Comparison of ENCODE assay signal across 9 cellular contexts in genomic region chr5:15500326-15500958, GRCh38. TPM values are rescaled to one million over a fixed set of nuclear protein-coding genes. Genes with fewer than 3 reads are reported as not detected.
DNase-seq lines count a peak whose midpoint lies in the region; ATAC-seq and TF ChIP-seq lines count a peak whose summit lies in the region.
"Had no signal": no experiment of that assay in that cellular context is flagged by ENCODE, and none has a peak within 500 bp of the region (broad histone marks: within the 10 kb centered on the region; RNA-seq: fewer than 3 reads in every experiment).

No MANE protein-coding gene starts in this region.

- H3K4me1 Mint-ChIP-seq in MCF 10A (ENCODE audit: insufficient read depth, unreplicated experiment) = peaks cover 10% of the 10 kb centered on the region
- H3K4me1 Mint-ChIP-seq: activated B cell treated with CpG ODN at 0.5 μM for 24 hours had no signal

- H3K27me3 ChIP-seq in breast epithelium (no peaks in the 10 kb centered on the region), left lung (peaks cover 0 to 44% of the 10 kb centered on the region in 2 donors), thymus (ENCODE audit: control insufficient read depth, insufficient read depth) (peaks cover 19% of the 10 kb centered on the region)

- CTCF ChIA-PET in MCF 10A (lab: Yijun Ruan, JAX) = no interaction called here

- peak overlapping the region; percentile 56 to 92 (median 69) for H3K4me3 ChIP-seq in breast epithelium
- H3K4me3 ChIP-seq in coronary artery = peak overlapping the region; percentile 87
- H3K4me3 ChIP-seq in left lung = peak overlapping the region; percentile 51 to 52
- peak overlapping the region; percentile 35 for H3K4me3 ChIP-seq in thymus (ENCODE audit: low read length)

- H3K9me3 ChIP-seq in breast epithelium (no peaks in the 10 kb centered on the region), left lung (no peaks in the 10 kb centered on the region), thymus (ENCODE audit: control insufficient read depth) (no peaks in the 10 kb centered on the region)

- no peaks in the 10 kb centered on the region for H3K36me3 Mint-ChIP-seq in MCF 10A (ENCODE audit: insufficient read depth, unreplicated experiment)

- POLR2A ChIA-PET in MCF 10A (lab: Yijun Ruan, JAX) = no interaction called here

- 2% methylated on average over 61 of the region's 61 CpGs for WGBS in thymus

- no peak overlapping the region for H3K27ac Mint-ChIP-seq in MCF 10A (ENCODE audit: low read depth, unreplicated experiment)
- H3K27ac Mint-ChIP-seq: activated B cell treated with CpG ODN at 0.5 μM for 24 hours had no signal

- no peaks in the 10 kb centered on the region for H3K36me3 ChIP-seq in breast epithelium
- no peaks in the 10 kb centered on the region for H3K36me3 ChIP-seq in left lung
- no peaks in the 10 kb centered on the region for H3K36me3 ChIP-seq in thymus (ENCODE audit: control insufficient read depth, insufficient read depth)

- peaks cover 15% of the 10 kb centered on the region for H3K27me3 Mint-ChIP-seq in MCF 10A (ENCODE audit: insufficient read depth, unreplicated experiment)

- no peak overlapping the region for H3K4me3 Mint-ChIP-seq in MCF 10A (ENCODE audit: unreplicated experiment)
- H3K4me3 Mint-ChIP-seq: activated B cell treated with CpG ODN at 0.5 μM for 24 hours had no signal

- ATAC-seq in left lung = peak; percentile 57
- no peak for ATAC-seq in HG02571 (IDR thresholded peaks at IDR 0.05; ENCODE audit: unreplicated experiment)

- no TSS peak for BruUV-seq in MCF 10A (replicated peaks; lab: Mats Ljungman, UMichigan)

- no peaks in the 10 kb centered on the region for H3K9me3 Mint-ChIP-seq in MCF 10A (ENCODE audit: unreplicated experiment)
- H3K9me3 Mint-ChIP-seq: activated B cell treated with CpG ODN at 0.5 μM for 24 hours had no signal

- no peak for TF ChIP-seq CTCF in breast epithelium (IDR thresholded peaks at IDR 0.05)
- TF ChIP-seq CTCF in MCF 10A (IDR thresholded peaks at IDR 0.05; ENCODE audit: unreplicated experiment) = no peak
- no peak for TF ChIP-seq CTCF in coronary artery (IDR thresholded peaks at IDR 0.05)
- TF ChIP-seq CTCF in left lung (IDR thresholded peaks at IDR 0.05) = no peak

- H3K4me1 ChIP-seq in breast epithelium (no peaks in the 10 kb centered on the region), left lung (no peaks in the 10 kb centered on the region), thymus (ENCODE audit: control insufficient read depth, insufficient read depth, low read length) (no peaks in the 10 kb centered on the region)

- TF ChIP-seq POLR2A in breast epithelium (IDR thresholded peaks at IDR 0.05) = no peak

- DNase-seq in breast epithelium (ENCODE audit: low spot score in 2 of 2) (no peak), MCF 10A (ENCODE audit: unreplicated experiment) (no peak), coronary artery (ENCODE audit: low spot score) (peak; percentile 81), left lung (peak; percentile 45 to 77), 8988T (no peak)
- no peak for DNase-seq in activated CD4-positive, CD25-positive, alpha-beta regulatory T cell treated with anti-CD3 and anti-CD28 coated beads, Interleukin-2, amount 50 U/mL, for 72 hours
- DNase-seq: activated B cell treated with CpG ODN at 0.5 μM for 24 hours had no signal

- intact Hi-C loops in breast epithelium (cut with DNase I; ENCODE audit: low total_unique reads) = no loop called here
- intact Hi-C loops in MCF 10A (cut with micrococcal nuclease) = no loop called here
- intact Hi-C loops in left lung (cut with DNase I) = no loop called here

- H3K27ac ChIP-seq in breast epithelium (peak overlapping the region; percentile 58 to 95), coronary artery (peak overlapping the region; percentile 83 to 91), left lung (peak overlapping the region; percentile 76 to 83), thymus (ENCODE audit: low read depth) (peak overlapping the region; percentile 47)

RNA-seq across cellular contexts. Expression of gene FBXL7, which starts 0.5 kb away (rescaled TPM):
- total RNA-seq in breast epithelium (10 to 100 TPM in 2 of 3 donors, 1 to 10 TPM in 1; 6.9 to 17.3 (median 10.8) TPM), MCF 10A (2022) (not detected in 2 replicates), left lung (10 to 100 TPM; 12.0 to 14.5 TPM)
- polyA plus RNA-seq in thymus = 2.7 TPM
- total RNA-seq: activated B cell treated with CpG ODN at 0.5 μM for 24 hours had no signal

Comparison
In these comparisons a context has a peak if more than half of its experiments do, and no peak if none do; other contexts are left out.
1. DNase-seq: peak in coronary artery (single experiment) and left lung (2 of 2); none in breast epithelium (0 of 2), MCF 10A (single experiment), 8988T (single experiment) and activated CD4-positive, CD25-positive, alpha-beta regulatory T cell treated with anti-CD3 and anti-CD28 coated beads, Interleukin-2, amount 50 U/mL, for 72 hours (single experiment).
2. H3K4me3 ChIP-seq: peak in every context shown above with its lines; median percentile 87 in coronary artery; 69 in breast epithelium; 52 in left lung; 35 in thymus.
3. Peak in every context shown above with its lines, with median percentiles within 50 percentile points of each other: H3K27ac ChIP-seq.